40 cellular contexts compared by ENCODE assay signal in genomic region chr3:169857811-169858210, GRCh38. TPM values are rescaled to one million over a fixed set of nuclear protein-coding genes. Genes with fewer than 3 reads are reported as not detected.
"Had no signal": no experiment of that assay in that cellular context is flagged by ENCODE, and none has a peak within 500 bp of the region (broad histone marks: within the 10 kb centered on the region; RNA-seq: fewer than 3 reads in every experiment).

No MANE protein-coding gene starts in this region.

- DNase-seq: activated B cell treated with CpG ODN at 0.5 μM for 24 hours; activated CD4-positive, alpha-beta memory T cell treated with anti-CD3 and anti-CD28 coated beads for 36 hours; activated CD4-positive, alpha-beta T cell treated with anti-CD3 and anti-CD28 coated beads for 4 hours; activated CD4-positive, alpha-beta T cell treated with anti-CD3 and anti-CD28 coated beads, Interleukin-2, amount 10 ng/mL, durations not matched to agents 24 days and 14 days; activated CD4-positive, alpha-beta T cell treated with anti-CD3 and anti-CD28 coated beads, Interleukin-2, amount 50 U/mL, for 1 hour; activated CD4-positive, alpha-beta T cell treated with anti-CD3 and anti-CD28 coated beads, Interleukin-2, amount 50 U/mL, for 4 hours; activated CD4-positive, CD25-positive, alpha-beta regulatory T cell treated with anti-CD3 and anti-CD28 coated beads, Interleukin-2, amount 50 U/mL, for 72 hours; activated CD8-positive, alpha-beta memory T cell treated with anti-CD3 and anti-CD28 coated beads, Interleukin-2, amount 50 U/mL, for 4 hours; activated CD8-positive, alpha-beta T cell treated with anti-CD3 and anti-CD28 coated beads for 36 hours; activated effector memory CD4-positive, alpha-beta T cell treated with Interleukin-2 at 50 U/mL for 16 hours; activated gamma-delta T cell; activated naive CD4-positive, alpha-beta T cell treated with anti-CD3 and anti-CD28 coated beads, Interleukin-2, amount 10 ng/mL, durations not matched to agents 7 days and 5 days; activated naive CD4-positive, alpha-beta T cell treated with Interleukin-2 at 50 U/mL for 16 hours; activated naive CD8-positive, alpha-beta T cell treated with anti-CD3 and anti-CD28 coated beads, Interleukin-2, amount 10 ng/mL, durations not matched to agents 7 days and 5 days; activated naive CD8-positive, alpha-beta T cell treated with anti-CD3 and anti-CD28 coated beads, Interleukin-2, amount 50 U/mL, for 24 hours; activated T-cell treated with anti-CD3 and anti-CD28 coated beads for 4 hours; activated T-cell treated with anti-CD3 and anti-CD28 coated beads, Interleukin-2, amount 50 U/mL, for 1 hour; activated T-cell treated with anti-CD3 and anti-CD28 coated beads, Interleukin-2, amount 50 U/mL, for 48 hours; amygdala; anterior cingulate cortex; caudate nucleus; cerebellar nuclear complex; T-helper 1 cell; T-helper 2 cell; T-helper 9 cell had no signal

- H3K36me3 ChIP-seq: ascending aorta, cardiac muscle cell had no signal

- H3K4me1 ChIP-seq: ascending aorta had no signal

- H3K27ac Mint-ChIP-seq: activated B cell treated with CpG ODN at 0.5 μM for 24 hours; activated CD4-positive, alpha-beta memory T cell treated with anti-CD3 and anti-CD28 coated beads for 36 hours; activated CD4-positive, alpha-beta T cell treated with anti-CD3 and anti-CD28 coated beads, Interleukin-2, amount 10 ng/mL, durations not matched to agents 24 days and 14 days; activated CD8-positive, alpha-beta T cell treated with anti-CD3 and anti-CD28 coated beads for 36 hours; activated naive CD4-positive, alpha-beta T cell treated with anti-CD3 and anti-CD28 coated beads, Interleukin-2, amount 10 ng/mL, durations not matched to agents 7 days and 5 days; activated naive CD4-positive, alpha-beta T cell treated with anti-CD3 and anti-CD28 coated beads, Interleukin-2, amount 50 U/mL, for 24 hours; activated naive CD8-positive, alpha-beta T cell; activated naive CD8-positive, alpha-beta T cell treated with anti-CD3 and anti-CD28 coated beads, Interleukin-2, amount 10 ng/mL, durations not matched to agents 7 days and 5 days; activated naive CD8-positive, alpha-beta T cell treated with anti-CD3 and anti-CD28 coated beads, Interleukin-2, amount 50 U/mL, for 24 hours; activated T-helper 2 cell treated with anti-CD3 and anti-CD28 coated beads, Interferon-gamma antibody, Interleukin-2, Interleukin-4, amounts not matched to agents 10 μg/mL and 5 μg/mL and 100 μg/mL, durations not matched to agents 14 hours and 24 hours and 36 hours; brain; T-helper 1 cell treated with Interleukin-12 subunit alpha and Interleukin-12 subunit beta and Interleukin-4 antibody, amounts not matched to agents 30 μg/mL and 1 μg/mL, for 36 hours; T-helper 2 cell treated with Interferon-gamma antibody and Interleukin-4, amounts not matched to agents 5 μg/mL and 100 μg/mL, for 36 hours had no signal

- ATAC-seq: activated CD8-positive, alpha-beta T cell treated with anti-CD3 and anti-CD28 coated beads for 36 hours; activated naive CD8-positive, alpha-beta T cell treated with anti-CD3 and anti-CD28 coated beads, Interleukin-2, amount 50 U/mL, for 24 hours had no signal

- H3K9me3 Mint-ChIP-seq: activated B cell treated with CpG ODN at 0.5 μM for 24 hours; activated CD4-positive, alpha-beta memory T cell treated with anti-CD3 and anti-CD28 coated beads for 36 hours; activated CD4-positive, alpha-beta T cell treated with anti-CD3 and anti-CD28 coated beads, Interleukin-2, amount 10 ng/mL, durations not matched to agents 24 days and 14 days; activated CD8-positive, alpha-beta T cell treated with anti-CD3 and anti-CD28 coated beads for 36 hours; activated naive CD4-positive, alpha-beta T cell treated with anti-CD3 and anti-CD28 coated beads, Interleukin-2, amount 10 ng/mL, durations not matched to agents 7 days and 5 days; activated naive CD4-positive, alpha-beta T cell treated with anti-CD3 and anti-CD28 coated beads, Interleukin-2, amount 50 U/mL, for 24 hours; activated naive CD8-positive, alpha-beta T cell treated with anti-CD3 and anti-CD28 coated beads, Interleukin-2, amount 10 ng/mL, durations not matched to agents 7 days and 5 days; activated naive CD8-positive, alpha-beta T cell treated with anti-CD3 and anti-CD28 coated beads, Interleukin-2, amount 50 U/mL, for 24 hours; activated T-helper 2 cell treated with anti-CD3 and anti-CD28 coated beads, Interferon-gamma antibody, Interleukin-2, Interleukin-4, amounts not matched to agents 10 μg/mL and 5 μg/mL and 100 μg/mL, durations not matched to agents 14 hours and 24 hours and 36 hours; brain; central memory CD8-positive, alpha-beta T cell; T-helper 1 cell treated with Interleukin-12 subunit alpha and Interleukin-12 subunit beta and Interleukin-4 antibody, amounts not matched to agents 30 μg/mL and 1 μg/mL, for 36 hours; T-helper 2 cell treated with Interferon-gamma antibody and Interleukin-4, amounts not matched to agents 5 μg/mL and 100 μg/mL, for 36 hours had no signal

- H3K27ac ChIP-seq: ascending aorta, cardiac muscle cell, VCaP had no signal

- H3K4me1 Mint-ChIP-seq: activated B cell treated with CpG ODN at 0.5 μM for 24 hours; activated CD4-positive, alpha-beta T cell treated with anti-CD3 and anti-CD28 coated beads, Interleukin-2, amount 10 ng/mL, durations not matched to agents 24 days and 14 days; activated naive CD4-positive, alpha-beta T cell treated with anti-CD3 and anti-CD28 coated beads, Interleukin-2, amount 50 U/mL, for 24 hours; activated naive CD8-positive, alpha-beta T cell treated with anti-CD3 and anti-CD28 coated beads, Interleukin-2, amount 10 ng/mL, durations not matched to agents 7 days and 5 days; activated naive CD8-positive, alpha-beta T cell treated with anti-CD3 and anti-CD28 coated beads, Interleukin-2, amount 50 U/mL, for 24 hours; brain; central memory CD8-positive, alpha-beta T cell had no signal

- H3K36me3 Mint-ChIP-seq: activated CD4-positive, alpha-beta memory T cell treated with anti-CD3 and anti-CD28 coated beads for 36 hours; activated naive CD4-positive, alpha-beta T cell treated with anti-CD3 and anti-CD28 coated beads, Interleukin-2, amount 10 ng/mL, durations not matched to agents 7 days and 5 days; activated naive CD4-positive, alpha-beta T cell treated with anti-CD3 and anti-CD28 coated beads, Interleukin-2, amount 50 U/mL, for 24 hours; activated naive CD8-positive, alpha-beta T cell; activated naive CD8-positive, alpha-beta T cell treated with anti-CD3 and anti-CD28 coated beads, Interleukin-2, amount 10 ng/mL, durations not matched to agents 7 days and 5 days; brain had no signal

- H3K4me3 ChIP-seq: ascending aorta, cardiac muscle cell had no signal

- H3K27me3 ChIP-seq: ascending aorta, cardiac muscle cell had no signal

- FAIRE-seq: bronchial epithelial cell, TTC549 had no signal

- H3K4me3 Mint-ChIP-seq: activated B cell treated with CpG ODN at 0.5 μM for 24 hours; activated CD4-positive, alpha-beta memory T cell treated with anti-CD3 and anti-CD28 coated beads for 36 hours; activated CD4-positive, alpha-beta T cell treated with anti-CD3 and anti-CD28 coated beads, Interleukin-2, amount 10 ng/mL, durations not matched to agents 24 days and 14 days; activated CD8-positive, alpha-beta T cell treated with anti-CD3 and anti-CD28 coated beads for 36 hours; activated naive CD4-positive, alpha-beta T cell treated with anti-CD3 and anti-CD28 coated beads, Interleukin-2, amount 10 ng/mL, durations not matched to agents 7 days and 5 days; activated naive CD4-positive, alpha-beta T cell treated with anti-CD3 and anti-CD28 coated beads, Interleukin-2, amount 50 U/mL, for 24 hours; activated naive CD8-positive, alpha-beta T cell; activated naive CD8-positive, alpha-beta T cell treated with anti-CD3 and anti-CD28 coated beads, Interleukin-2, amount 10 ng/mL, durations not matched to agents 7 days and 5 days; activated naive CD8-positive, alpha-beta T cell treated with anti-CD3 and anti-CD28 coated beads, Interleukin-2, amount 50 U/mL, for 24 hours; brain; central memory CD8-positive, alpha-beta T cell; T-helper 1 cell treated with Interleukin-12 subunit alpha and Interleukin-12 subunit beta and Interleukin-4 antibody, amounts not matched to agents 30 μg/mL and 1 μg/mL, for 36 hours; T-helper 2 cell treated with Interferon-gamma antibody and Interleukin-4, amounts not matched to agents 5 μg/mL and 100 μg/mL, for 36 hours had no signal

- H3K27me3 Mint-ChIP-seq: activated B cell treated with CpG ODN at 0.5 μM for 24 hours; activated naive CD4-positive, alpha-beta T cell treated with anti-CD3 and anti-CD28 coated beads, Interleukin-2, amount 50 U/mL, for 24 hours; brain had no signal

- H3K9me3 ChIP-seq: ascending aorta had no signal

RNA-seq across cellular contexts. Expression of gene LRRC31, which starts 11.9 kb away (rescaled TPM):
- total RNA-seq: activated B cell treated with CpG ODN at 0.5 μM for 24 hours; activated CD4-positive, alpha-beta memory T cell treated with anti-CD3 and anti-CD28 coated beads for 36 hours; activated CD4-positive, alpha-beta T cell treated with anti-CD3 and anti-CD28 coated beads, Interleukin-2, amount 10 ng/mL, durations not matched to agents 24 days and 14 days; activated CD8-positive, alpha-beta memory T cell treated with anti-CD3 and anti-CD28 coated beads for 36 hours; activated CD8-positive, alpha-beta T cell treated with anti-CD3 and anti-CD28 coated beads for 36 hours; activated naive CD8-positive, alpha-beta T cell treated with anti-CD3 and anti-CD28 coated beads, Interleukin-2, amount 10 ng/mL, durations not matched to agents 7 days and 5 days; ascending aorta; bronchial epithelial cell; cardiac muscle cell; chondrocyte had no signal
- polyA plus RNA-seq: cardiac muscle cell had no signal

RNA-seq across cellular contexts. Expression of gene LRRIQ4, which starts 45.1 kb away (rescaled TPM):
- total RNA-seq: ascending aorta, bronchial epithelial cell, chondrocyte had no signal
- polyA plus RNA-seq: adipose tissue, cardiac muscle cell had no signal

RNA-seq across cellular contexts. Expression of gene SAMD7, which starts 53.6 kb away (rescaled TPM):
- total RNA-seq: activated B cell treated with CpG ODN at 0.5 μM for 24 hours; activated CD4-positive, alpha-beta memory T cell treated with anti-CD3 and anti-CD28 coated beads for 36 hours; activated CD4-positive, alpha-beta T cell treated with anti-CD3 and anti-CD28 coated beads, Interleukin-2, amount 10 ng/mL, durations not matched to agents 24 days and 14 days; activated CD8-positive, alpha-beta memory T cell treated with anti-CD3 and anti-CD28 coated beads for 36 hours; activated CD8-positive, alpha-beta T cell treated with anti-CD3 and anti-CD28 coated beads for 36 hours; activated naive CD8-positive, alpha-beta T cell treated with anti-CD3 and anti-CD28 coated beads, Interleukin-2, amount 10 ng/mL, durations not matched to agents 7 days and 5 days; activated T-helper 2 cell treated with anti-CD3 and anti-CD28 coated beads, Interferon-gamma antibody, Interleukin-2, Interleukin-4, amounts not matched to agents 10 μg/mL and 5 μg/mL and 100 μg/mL, durations not matched to agents 14 hours and 24 hours and 36 hours; ascending aorta; bronchial epithelial cell; cardiac muscle cell; chondrocyte had no signal
- polyA plus RNA-seq: adipose tissue, cardiac muscle cell had no signal
